8 cellular contexts compared by ENCODE assay signal in genomic region chr10:95266674-95267095, GRCh38. TPM values are rescaled to one million over a fixed set of nuclear protein-coding genes. Genes with fewer than 3 reads are reported as not detected.
A peak's percentile ranks its signal among the peaks of the same experiment; 100 is the strongest.
DNase-seq lines count a peak whose midpoint lies in the region; ATAC-seq, FAIRE-seq and TF ChIP-seq lines count a peak whose summit lies in the region.

No MANE protein-coding gene starts in this region.

- intact Hi-C loops in psoas muscle (cut with DNase I) = no loop called here

- peak overlapping the region; percentile 56 for H3K27ac ChIP-seq in psoas muscle

- no peaks in the 10 kb centered on the region for H3K27me3 ChIP-seq in psoas muscle (ENCODE audit: insufficient read depth in 3 of 3, low read length in 2 of 3)
- H3K27me3 ChIP-seq in BE2C = no peaks in the 10 kb centered on the region

- TF ChIP-seq CTCF in fibroblast of pulmonary artery (IDR thresholded peaks at IDR 0.05; ENCODE audit: low read length, missing control alignments) (no peak), psoas muscle (IDR thresholded peaks at IDR 0.05) (no peak), BE2C (IDR thresholded peaks at IDR 0.05; ENCODE audit: low read depth, low read length) (no peak)

- 26 to 31% (median 29%) methylated on average over 1 of the region's 1 CpG for WGBS in psoas muscle, 3 donors

- FAIRE-seq in GM19239 (lab: Jason Lieb, UNC) = peak; percentile 45

- no peaks in the 10 kb centered on the region for H3K9me3 ChIP-seq in psoas muscle
- H3K9me3 ChIP-seq in BE2C = no peaks in the 10 kb centered on the region

- peaks cover 0 to 66% of the 10 kb centered on the region in 2 donors for H3K36me3 ChIP-seq in psoas muscle (ENCODE audit: insufficient read depth in 1 of 2, low read depth in 1 of 2)
- no peaks in the 10 kb centered on the region for H3K36me3 ChIP-seq in BE2C

- peak; percentile 69 for DNase-seq in AG08396 (ENCODE audit: low spot score)
- peak; percentile 31 for DNase-seq in GM19239 (ENCODE audit: insufficient read length, low spot score)
- DNase-seq in RKO (ENCODE audit: low spot score) = peak; percentile 62
- peak; percentile 93 for DNase-seq in fibroblast of pulmonary artery (ENCODE audit: low read depth)
- no peak for DNase-seq in psoas muscle
- DNase-seq in stimulated activated CD4-positive, alpha-beta T cell treated with anti-CD3 and anti-CD28 coated beads, Interleukin-2, amount 100 ng/mL, for 48 hours = no peak
- no peak for DNase-seq in BE2C

- H3K4me3 ChIP-seq in fibroblast of pulmonary artery (replicated peaks; ENCODE audit: low read depth, low read length) (no peak overlapping the region), psoas muscle (no peak overlapping the region), BE2C (ENCODE audit: low read depth, low read length) (no peak overlapping the region)

- peak; percentile 97 for ATAC-seq in HG03354 (IDR thresholded peaks at IDR 0.05; ENCODE audit: poor library complexity, severe bottlenecking, unreplicated experiment)
- ATAC-seq in psoas muscle = peak in 2 of 4 donors; percentile 25 to 33

- peaks cover 12% of the 10 kb centered on the region for H3K4me1 ChIP-seq in psoas muscle
- H3K4me1 ChIP-seq in BE2C = no peaks in the 10 kb centered on the region

RNA-seq across cellular contexts. Expression of gene PDLIM1, which starts 24.1 kb away (rescaled TPM):
- total RNA-seq in psoas muscle = 100 to 1,000 TPM; 267 to 504 (median 329) TPM
- polyA plus RNA-seq in psoas muscle = 100 to 1,000 TPM in 2 of 3 donors, 10 to 100 TPM in 1; 97.3 to 493 (median 311) TPM
- polyA plus RNA-seq in BE2C (2012; ENCODE audit: insufficient read depth, insufficient read length, low read depth) = 0.74 TPM

Comparison
In these comparisons a context has a peak if more than half of its experiments do, and no peak if none do; other contexts are left out.
1. DNase-seq: peak in AG08396 (single experiment), GM19239 (single experiment), RKO (single experiment) and fibroblast of pulmonary artery (single experiment); none in psoas muscle (0 of 2), stimulated activated CD4-positive, alpha-beta T cell treated with anti-CD3 and anti-CD28 coated beads, Interleukin-2, amount 100 ng/mL, for 48 hours (0 of 2) and BE2C (single experiment).